8 cellular contexts compared by ENCODE assay signal in the genomic region with DNA sequence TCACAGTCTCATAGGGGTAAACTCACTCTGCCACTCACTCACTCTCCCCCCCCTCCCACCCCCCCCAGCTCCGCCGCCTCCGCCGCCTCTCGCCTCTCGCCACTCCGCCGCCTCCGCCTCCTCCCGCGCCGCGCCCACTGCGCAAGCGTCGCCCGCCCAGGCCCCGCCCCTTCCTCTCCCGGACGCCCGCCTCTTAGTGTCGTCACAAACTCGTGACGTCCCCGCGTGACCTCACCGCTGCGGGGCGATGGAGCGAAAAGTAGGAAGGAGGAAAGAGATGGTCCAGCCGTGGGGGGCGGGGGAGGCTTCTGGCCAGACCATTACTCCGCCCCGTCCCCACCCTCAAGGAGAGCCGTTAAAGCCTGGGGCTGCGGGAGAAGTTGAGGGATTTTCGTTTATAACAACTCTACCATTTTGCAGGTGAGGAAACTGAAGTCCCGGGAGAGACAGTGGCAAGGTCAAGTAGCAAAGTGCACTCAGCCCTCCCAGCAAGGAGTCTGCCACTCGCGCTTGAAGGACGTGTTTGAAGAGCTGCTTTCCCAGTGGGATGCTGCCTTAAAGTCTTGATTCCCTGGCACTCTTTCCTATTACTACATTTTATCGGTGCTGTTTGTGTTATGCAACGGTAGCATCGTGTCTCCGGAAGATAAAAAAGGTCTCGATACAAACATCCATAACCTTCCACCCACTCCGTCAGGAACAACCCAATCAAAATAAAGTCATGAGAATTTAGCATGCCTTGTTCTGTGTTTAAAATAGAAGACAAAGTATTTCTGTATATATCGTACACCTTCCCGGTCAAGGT. TPM values are rescaled to one million over a fixed set of nuclear protein-coding genes. Genes with fewer than 3 reads are reported as not detected.
DNase-seq lines count a peak whose midpoint lies in the region; ATAC-seq, FAIRE-seq and TF ChIP-seq lines count a peak whose summit lies in the region.

A gene (minus strand): TSS at position 29 of the 805 bp plus-strand sequence. CDS start 164 bp downstream, outside the sequence.

- no peaks in the 10 kb centered on the region for H3K27me3 ChIP-seq in WERI-Rb-1 (ENCODE audit: insufficient read depth, low read depth, severe bottlenecking)
- H3K27me3 ChIP-seq in breast epithelium: no peaks in the 10 kb centered on the region
- H3K27me3 ChIP-seq in skeletal muscle tissue (ENCODE audit: control insufficient read depth in 3 of 3, insufficient read depth in 3 of 3, low read length in 3 of 3): no peaks in the 10 kb centered on the region

- no peak for TF ChIP-seq RAD21 in A549 (conservative IDR thresholded peaks at IDR 0.05 in 1 of 2, IDR thresholded peaks at IDR 0.05 in 1 of 2)

- CTCF ChIA-PET in A549 (lab: Yijun Ruan, JAX): interaction anchor here (0.6 to 1.1 kb wide), 2 partner anchors 14 to 60 kb away, joined by 3 to 6 read pairs; no protein-coding TSS in a partner anchor

- intact Hi-C loops in breast epithelium (cut with DNase I; ENCODE audit: low total_unique reads): no loop called here

- H3K36me3 ChIP-seq in WERI-Rb-1 (peaks cover 30% of the 10 kb centered on the region), breast epithelium (no peaks in the 10 kb centered on the region), skeletal muscle tissue (ENCODE audit: control insufficient read depth in 3 of 3, insufficient read depth in 3 of 3, low read length in 3 of 3) (no peaks in the 10 kb centered on the region)

- ATAC-seq in A549 (peak; percentile 88 to 93), GM18870 (IDR thresholded peaks at IDR 0.05; ENCODE audit: unreplicated experiment) (peak; percentile 70), HG03108 (IDR thresholded peaks at IDR 0.05; ENCODE audit: unreplicated experiment) (peak; percentile 69)

- H3K4me2 ChIP-seq in A549: peak within 1 kb of the TSS; percentile 98

- TF ChIP-seq CTCF in A549 (IDR thresholded peaks at IDR 0.05) (no peak), WERI-Rb-1 (IDR thresholded peaks at IDR 0.05; ENCODE audit: low read depth, low read length) (no peak), breast epithelium (IDR thresholded peaks at IDR 0.05) (peak in 2 of 3 donors; percentile 8 to 14)

- H3K4me3 ChIP-seq in A549 (peak within 1 kb of the TSS; percentile 99), WERI-Rb-1 (ENCODE audit: low read depth, low read length) (peak within 1 kb of the TSS; percentile 98), breast epithelium (peak within 1 kb of the TSS; percentile 64 to 97 (median 86)), iPS-18c (ENCODE audit: insufficient read depth, low read depth, low read length) (peak within 1 kb of the TSS; percentile 97), skeletal muscle tissue (ENCODE audit: low read length in 3 of 3) (peak within 1 kb of the TSS; percentile 80 to 96 (median 93))

- peak; percentile 72 to 92 for DNase-seq in A549 (ENCODE audit: low read depth in 1 of 2, low spot score in 1 of 2)
- DNase-seq in NCI-H2227 (lab: John Stamatoyannopoulos, UW; ENCODE audit: unreplicated experiment): peak; percentile 99
- DNase-seq in WERI-Rb-1: peak; percentile 100
- peak; percentile 94 to 96 for DNase-seq in breast epithelium (ENCODE audit: low spot score in 2 of 2)

- H3K27ac ChIP-seq in A549 (peak within 1 kb of the TSS; percentile 82 to 93), WERI-Rb-1 (peak within 1 kb of the TSS; percentile 83), breast epithelium (peak within 1 kb of the TSS; percentile 92 to 99), skeletal muscle tissue (ENCODE audit: low read depth, low read length) (peak within 1 kb of the TSS; percentile 97)

- POLR2A ChIA-PET in A549 (lab: Yijun Ruan, JAX): interaction anchor here (1.0 kb wide), 1 partner anchor 60 kb away, joined by 6 read pairs; a partner anchor contains a TSS

- FAIRE-seq in A549 (lab: Jason Lieb, UNC): no peak

- H3K9me3 ChIP-seq in A549 (no peaks in the 10 kb centered on the region), WERI-Rb-1 (ENCODE audit: severe bottlenecking) (no peaks in the 10 kb centered on the region), breast epithelium (no peaks in the 10 kb centered on the region), iPS-18c (ENCODE audit: control insufficient read depth, insufficient read depth, low read length) (no peaks in the 10 kb centered on the region), skeletal muscle tissue (ENCODE audit: control insufficient read depth in 3 of 3, low read length in 3 of 3) (no peaks in the 10 kb centered on the region)

- peak within 1 kb of the TSS; percentile 91 to 98 (median 96) for H3K9ac ChIP-seq in skeletal muscle tissue (ENCODE audit: low read depth in 1 of 3, low read length in 3 of 3)

- 3% methylated on average over 18 of the region's 49 CpGs for WGBS in A549 (ENCODE audit: missing lambda C conversion rate)

- H3K4me1 ChIP-seq in A549 (peaks cover 29% of the 10 kb centered on the region), breast epithelium (peaks cover 0 to 12% of the 10 kb centered on the region in 2 donors), skeletal muscle tissue (ENCODE audit: control insufficient read depth in 3 of 3, insufficient read depth in 3 of 3, low read length in 3 of 3) (peaks cover 12 to 40% (median 26%) of the 10 kb centered on the region in 3 donors)

- no peak for TF ChIP-seq EP300 in A549 (IDR thresholded peaks at IDR 0.05)

- TF ChIP-seq POLR2A in A549 (IDR thresholded peaks at IDR 0.05; ENCODE audit: low read length) (peak; percentile 36), breast epithelium (IDR thresholded peaks at IDR 0.05) (peak; percentile 67)

TF ChIP-seq in A549, 52 proteins besides CTCF, POLR2A, EP300 and RAD21:
- TF ChIP-seq, protein P1, sequence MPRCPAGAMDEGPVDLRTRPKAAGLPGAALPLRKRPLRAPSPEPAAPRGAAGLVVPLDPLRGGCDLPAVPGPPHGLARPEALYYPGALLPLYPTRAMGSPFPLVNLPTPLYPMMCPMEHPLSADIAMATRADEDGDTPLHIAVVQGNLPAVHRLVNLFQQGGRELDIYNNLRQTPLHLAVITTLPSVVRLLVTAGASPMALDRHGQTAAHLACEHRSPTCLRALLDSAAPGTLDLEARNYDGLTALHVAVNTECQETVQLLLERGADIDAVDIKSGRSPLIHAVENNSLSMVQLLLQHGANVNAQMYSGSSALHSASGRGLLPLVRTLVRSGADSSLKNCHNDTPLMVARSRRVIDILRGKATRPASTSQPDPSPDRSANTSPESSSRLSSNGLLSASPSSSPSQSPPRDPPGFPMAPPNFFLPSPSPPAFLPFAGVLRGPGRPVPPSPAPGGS (IDR thresholded peaks at IDR 0.05): 0 out of 3 replicates have a peak, but pooled peaks have one; percentile 46
- TF ChIP-seq SMC3 (IDR thresholded peaks at IDR 0.05) (0 out of 3 replicates have a peak, but pooled peaks have one; percentile 7), JUN (IDR thresholded peaks at IDR 0.05) (peak; percentile 34 to 52; a peak in 1 of 5 replicates), FOXS1 (CRISPR knock-in tag; IDR thresholded peaks at IDR 0.05) (no peak), NFE2L2 (conservative IDR thresholded peaks at IDR 0.05; ENCODE audit: low read length) (no peak)
- TF ChIP-seq, protein P2, sequence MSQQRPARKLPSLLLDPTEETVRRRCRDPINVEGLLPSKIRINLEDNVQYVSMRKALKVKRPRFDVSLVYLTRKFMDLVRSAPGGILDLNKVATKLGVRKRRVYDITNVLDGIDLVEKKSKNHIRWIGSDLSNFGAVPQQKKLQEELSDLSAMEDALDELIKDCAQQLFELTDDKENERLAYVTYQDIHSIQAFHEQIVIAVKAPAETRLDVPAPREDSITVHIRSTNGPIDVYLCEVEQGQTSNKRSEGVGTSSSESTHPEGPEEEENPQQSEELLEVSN (IDR thresholded peaks at IDR 0.05; ENCODE audit: borderline replicate concordance, low read depth): no peak
- TF ChIP-seq, protein P3, sequence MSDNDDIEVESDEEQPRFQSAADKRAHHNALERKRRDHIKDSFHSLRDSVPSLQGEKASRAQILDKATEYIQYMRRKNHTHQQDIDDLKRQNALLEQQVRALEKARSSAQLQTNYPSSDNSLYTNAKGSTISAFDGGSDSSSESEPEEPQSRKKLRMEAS (IDR thresholded peaks at IDR 0.05): 0 out of 2 replicates have a peak, but pooled peaks have one; percentile 34
- TF ChIP-seq, protein P4, sequence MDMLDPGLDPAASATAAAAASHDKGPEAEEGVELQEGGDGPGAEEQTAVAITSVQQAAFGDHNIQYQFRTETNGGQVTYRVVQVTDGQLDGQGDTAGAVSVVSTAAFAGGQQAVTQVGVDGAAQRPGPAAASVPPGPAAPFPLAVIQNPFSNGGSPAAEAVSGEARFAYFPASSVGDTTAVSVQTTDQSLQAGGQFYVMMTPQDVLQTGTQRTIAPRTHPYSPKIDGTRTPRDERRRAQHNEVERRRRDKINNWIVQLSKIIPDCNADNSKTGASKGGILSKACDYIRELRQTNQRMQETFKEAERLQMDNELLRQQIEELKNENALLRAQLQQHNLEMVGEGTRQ (IDR thresholded peaks at IDR 0.05): peak; percentile 64
TF ChIP-seq in A549: peak in this region for 5.

RNA-seq across cellular contexts. Expression of the gene that starts here (rescaled TPM):
- polyA plus RNA-seq in A549 (2011; rRNA removed) (33.7 and 36.1 TPM in 2 replicates), A549 (2017; fragmentation: RNase III; extraction: RNeasy Plus Mini Kit Qiagen cat#74134 plus additional on column Dnase treatment) (24.4 to 28.6 TPM (median 25.4 TPM) in 3 replicates)
- polyA plus RNA-seq in A549 (2012; cell fraction: cytosol; rRNA removed): 12.4 and 18.4 TPM in 2 replicates
- 8.3 and 11.9 TPM in 2 replicates for polyA plus RNA-seq in A549 (2012; cell fraction: nucleus; rRNA removed)
- 42.0 and 45.2 TPM in 2 replicates for polyA minus RNA-seq in A549 (2011; rRNA and poly(A)+ RNA removed)
- total RNA-seq in breast epithelium (10 to 100 TPM; 58.3 to 87.1 (median 63.7) TPM), skeletal muscle tissue (64.7 TPM)

Comparison
In these comparisons a context has a peak if more than half of its experiments do, and no peak if none do; other contexts are left out.
1. Peak in every context shown above with its lines: DNase-seq, ATAC-seq, H3K4me3 ChIP-seq and H3K27ac ChIP-seq.
2. CTCF ChIP-seq: peak in breast epithelium (2 of 3); none in A549 (single experiment) and WERI-Rb-1 (single experiment).